In genomic region chr3:72756900-72757299, GRCh38 we compare ENCODE assay signal across 1 cellular context.
A peak's percentile ranks its signal among the peaks of the same experiment; 100 is the strongest.
TF ChIP-seq lines count a peak whose summit lies in the region.

No MANE protein-coding gene starts in this region.

TF ChIP-seq in GM12878, 131 proteins besides CTCF, POLR2A, EP300 and RAD21 (continued from another document):
- TF ChIP-seq SKIL (IDR thresholded peaks at IDR 0.05; ENCODE audit: low read depth, poor library complexity, severe bottlenecking) = peak; percentile 78
- TF ChIP-seq GATAD2B (conservative IDR thresholded peaks at IDR 0.05; ENCODE audit: low read depth) = 0 out of 2 replicates have a peak, but pooled peaks have one; percentile 25
- peak; percentile 79 for TF ChIP-seq MEF2B (IDR thresholded peaks at IDR 0.05; ENCODE audit: partially characterized antibody, poor library complexity, severe bottlenecking)
- TF ChIP-seq BCL3 (IDR thresholded peaks at IDR 0.05; ENCODE audit: borderline replicate concordance, insufficient read depth, low read depth, low read length, poor library complexity, severe bottlenecking) = peak; percentile 53
- TF ChIP-seq BMI1 (IDR thresholded peaks at IDR 0.05; ENCODE audit: borderline replicate concordance) = peak; percentile 27; the same call in 1 of the 2 replicates
- no peak for TF ChIP-seq MAX (IDR thresholded peaks at IDR 0.05; ENCODE audit: low read depth, low read length)
- no peak for TF ChIP-seq SMC3 (IDR thresholded peaks at IDR 0.05; ENCODE audit: borderline replicate concordance, low read length)
- peak; percentile 61; the same call in 1 of the 2 replicates for TF ChIP-seq CREB1 (IDR thresholded peaks at IDR 0.05; ENCODE audit: low read depth)
- TF ChIP-seq SUPT20H (IDR thresholded peaks at IDR 0.05; ENCODE audit: borderline replicate concordance, control insufficient read depth, low read depth, low read length) = no peak
